Comparison of ENCODE assay signal across 3 cellular contexts in the genomic region with DNA sequence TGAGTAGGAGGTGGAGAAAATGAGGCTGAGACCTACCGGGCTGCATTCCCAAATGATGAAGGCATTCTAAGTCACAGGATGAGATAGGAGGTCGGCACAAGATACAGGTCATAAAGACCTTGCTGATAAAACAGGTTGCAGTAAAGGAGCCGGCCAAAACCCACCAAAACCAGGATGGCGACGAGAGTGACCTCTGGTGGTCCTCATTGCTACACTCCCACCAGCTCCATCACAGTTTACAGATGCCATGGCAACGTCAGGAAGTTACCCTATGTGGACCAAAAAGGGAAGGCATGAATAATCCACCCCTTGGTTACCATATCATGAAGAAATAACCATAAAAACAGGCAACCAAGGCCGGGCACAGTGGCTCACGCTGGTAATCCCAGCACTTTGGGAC. TPM values are rescaled to one million over a fixed set of nuclear protein-coding genes. Genes with fewer than 3 reads are reported as not detected.
"Had no signal": no experiment of that assay in that cellular context is flagged by ENCODE, and none has a peak within 500 bp of the region (broad histone marks: within the 10 kb centered on the region; RNA-seq: fewer than 3 reads in every experiment).

No MANE protein-coding gene starts in this region.

RNA-seq across cellular contexts. Expression of gene ZNF114, which starts 4.6 kb away (rescaled TPM):
- total RNA-seq: LHCN-M2, MCF 10A, Peyer's patch had no signal
